2 cellular contexts compared by ENCODE assay signal in genomic region chr15:85088300-85088699, GRCh38.
TF ChIP-seq lines count a peak whose summit lies in the region.

No MANE protein-coding gene starts in this region.

TF ChIP-seq in SK-N-SH, 30 proteins besides CTCF, POLR2A, EP300 and RAD21 (continued from another document):
- TF ChIP-seq REST (IDR thresholded peaks at IDR 0.05; ENCODE audit: low read depth, low read length) (no peak), USF1 (IDR thresholded peaks at IDR 0.05; ENCODE audit: borderline replicate concordance, low read depth) (no peak), TEAD4 (IDR thresholded peaks at IDR 0.05; ENCODE audit: borderline replicate concordance, insufficient read depth) (no peak)

TF ChIP-seq in HEK293, 187 proteins besides CTCF, POLR2A, EP300 and RAD21 (continued from another document):
- TF ChIP-seq ZNF114 (tag by site-specific recombination; IDR thresholded peaks at IDR 0.05) (no peak), ZBTB7A (tag by site-specific recombination; IDR thresholded peaks at IDR 0.05; ENCODE audit: low read depth) (no peak), ZNF10 (tag by site-specific recombination; IDR thresholded peaks at IDR 0.05) (peak; percentile 74), PRDM4 (tag by site-specific recombination; IDR thresholded peaks at IDR 0.05) (no peak)
